Comparison of ENCODE assay signal across 11 cellular contexts in the genomic region with DNA sequence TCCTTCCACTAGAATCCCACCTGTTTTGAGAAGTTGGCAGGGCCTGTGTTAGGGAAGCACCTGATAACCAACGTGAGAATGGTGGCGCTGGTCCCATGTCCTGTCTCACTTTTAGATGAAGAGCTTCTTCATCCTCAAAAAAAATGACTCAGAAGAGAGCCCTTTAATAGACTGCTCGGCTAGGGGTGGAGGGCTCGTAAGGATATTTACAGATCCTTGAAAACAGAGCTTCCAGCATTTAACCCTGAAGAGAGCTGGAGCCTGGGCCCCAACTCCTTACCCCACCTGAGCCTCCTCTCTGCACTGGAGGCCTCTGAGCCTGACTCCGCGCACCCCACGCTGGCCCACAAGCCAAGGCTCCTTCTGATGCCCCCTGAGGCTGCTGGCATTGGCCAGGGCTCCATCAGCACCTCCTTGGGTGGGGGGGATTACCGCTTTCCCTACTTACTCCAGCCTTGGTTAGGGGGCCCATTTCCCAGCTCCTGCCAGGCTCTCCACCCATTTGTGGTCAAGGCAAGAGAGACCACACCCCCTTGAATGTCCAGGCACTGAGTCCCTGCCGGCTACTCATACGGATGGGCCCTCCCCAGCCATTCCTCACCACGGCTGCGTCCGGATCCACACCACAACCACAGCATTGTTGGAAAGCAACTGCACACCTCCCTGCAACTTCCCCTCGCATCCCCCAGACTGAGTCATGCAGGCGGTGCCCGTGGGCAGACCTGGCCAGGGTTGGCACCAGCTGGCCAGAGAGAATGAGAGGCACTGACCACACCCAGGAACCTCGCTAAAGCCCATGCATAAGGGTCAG. TPM values are rescaled to one million over a fixed set of nuclear protein-coding genes. Genes with fewer than 3 reads are reported as not detected.
A peak's percentile ranks its signal among the peaks of the same experiment; 100 is the strongest.
DNase-seq lines count a peak whose midpoint lies in the region; ATAC-seq and TF ChIP-seq lines count a peak whose summit lies in the region.
"Had no signal": no experiment of that assay in that cellular context is flagged by ENCODE, and none has a peak within 500 bp of the region (broad histone marks: within the 10 kb centered on the region; RNA-seq: fewer than 3 reads in every experiment).

No MANE protein-coding gene starts in this region.

- ATAC-seq in esophagus mucosa, result peak; percentile 63
- no peak for ATAC-seq in HG03135 (IDR thresholded peaks at IDR 0.05; ENCODE audit: unreplicated experiment)
- ATAC-seq in HG02884 (IDR thresholded peaks at IDR 0.05; ENCODE audit: unreplicated experiment), result no peak
- ATAC-seq in GM18505 (IDR thresholded peaks at IDR 0.05; ENCODE audit: unreplicated experiment), result no peak
- ATAC-seq: GM12878 had no signal

- WGBS in ovary, 3 donors, result 39 to 55% (median 41%) methylated on average over 17 of the region's 17 CpGs

- H3K27ac ChIP-seq in PC-9, result peak overlapping the region; percentile 83
- no peak overlapping the region for H3K27ac ChIP-seq in ovary

- TF ChIP-seq EP300 in ovary (IDR thresholded peaks at IDR 0.05), result no peak

- no peak overlapping the region; the same call in 1 of the 2 replicates for H3K4me3 ChIP-seq in PC-9
- no peak overlapping the region for H3K4me3 ChIP-seq in ovary
- H3K4me3 ChIP-seq: GM12878 had no signal

- TF ChIP-seq CTCF in PC-9 (conservative IDR thresholded peaks at IDR 0.05) (no peak), ovary (IDR thresholded peaks at IDR 0.05) (no peak)

- no peaks in the 10 kb centered on the region for H3K9me2 ChIP-seq in PC-9 (ENCODE audit: insufficient read depth)

- peaks cover 40% of the 10 kb centered on the region; the same call in 1 of the 2 replicates for H3F3A ChIP-seq in PC-9 (ENCODE audit: insufficient read depth, low read depth)

- no peaks in the 10 kb centered on the region for H4K20me1 ChIP-seq in PC-9 (ENCODE audit: insufficient read depth)

- POLR2A ChIA-PET in PC-9 (lab: Charles Lee; ENCODE audit: unreplicated experiment), result interaction anchor here (0.6 kb wide), 1 partner anchor 323 kb away, joined by 3 read pairs; the partner anchor contains the start of gene NPTN

- H3K79me2 ChIP-seq in PC-9 (ENCODE audit: low read depth), result no peaks in the 10 kb centered on the region

- no peak for TF ChIP-seq POLR2A in ovary (IDR thresholded peaks at IDR 0.05)
- TF ChIP-seq POLR2A in GM18505 (IDR thresholded peaks at IDR 0.05; ENCODE audit: borderline replicate concordance, extremely low read depth, insufficient read depth, insufficient read length), result no peak

- DNase-seq in EL, result peak; percentile 96
- DNase-seq in PC-9, result peak; percentile 95 to 96
- peak in 3 of 5 donors; percentile 23 to 41 (median 38) for DNase-seq in ovary
- DNase-seq in NCI-H748 treated with DMSO at 0.1 percent for 48 hours (lab: John Stamatoyannopoulos, UW), result no peak
- DNase-seq: glutamatergic neuron; stimulated activated CD4-positive, alpha-beta T cell treated with anti-CD3 and anti-CD28 coated beads, Interleukin-12 subunit alpha, Interleukin-12 subunit beta, amount 100 ng/mL, for 4 hours had no signal

- H3K4me1 ChIP-seq in PC-9 (replicated peaks; ENCODE audit: insufficient read depth), result peaks cover 49% of the 10 kb centered on the region
- peaks cover 12% of the 10 kb centered on the region for H3K4me1 ChIP-seq in ovary (ENCODE audit: insufficient read depth)

- CTCF ChIA-PET in PC-9 (lab: Charles Lee), result interaction anchor here (0.5 to 1.6 kb wide), 6 partner anchors 30 to 1242 kb away, joined by 3 to 9 read pairs (median 3); partner anchors contain the start of gene LOXL1

- peak overlapping the region; percentile 59 for H3K4me2 ChIP-seq in PC-9

- H3K36me3 ChIP-seq in PC-9 (ENCODE audit: low read depth) (no peaks in the 10 kb centered on the region), ovary (no peaks in the 10 kb centered on the region)

- H2AFZ ChIP-seq in PC-9, result no peak overlapping the region

- intact Hi-C loops in PC-9 (cut with micrococcal nuclease; ENCODE audit: unreplicated experiment) (loop anchor here (5.0 kb wide), 1 partner anchor 171 kb away; no protein-coding TSS in a partner anchor), ovary (cut with DNase I) (loop anchor here in 2 of 4 donors (10.0 kb wide), 2 partner anchors 348 to 358 kb away; no protein-coding TSS in a partner anchor)

- BruUV-seq in PC-9 (replicated peaks; lab: Mats Ljungman, UMichigan), result TSS peak; percentile 79

- H3K9me3 ChIP-seq in PC-9 (ENCODE audit: insufficient read depth, low read depth), result no peaks in the 10 kb centered on the region
- no peaks in the 10 kb centered on the region for H3K9me3 ChIP-seq in ovary

- no peaks in the 10 kb centered on the region for H3K27me3 ChIP-seq in PC-9 (ENCODE audit: insufficient read depth, low read depth)
- no peaks in the 10 kb centered on the region for H3K27me3 ChIP-seq in ovary

RNA-seq across cellular contexts. Expression of gene LOXL1, which starts 30.2 kb away (rescaled TPM):
- total RNA-seq in PC-9 (2021), result 35.8 and 50.7 TPM in 2 replicates
- total RNA-seq in esophagus mucosa, result 5.8 TPM
- total RNA-seq in ovary, result 10 to 100 TPM; 10.1 to 33.8 (median 19.9) TPM
- polyA plus RNA-seq in ovary, result 10 to 100 TPM; 16.1 to 17.0 TPM

RNA-seq across cellular contexts. Expression of gene STOML1, which starts 35.6 kb away (rescaled TPM):
- 6.0 and 6.1 TPM in 2 replicates for total RNA-seq in PC-9 (2021)
- 10.4 TPM for total RNA-seq in esophagus mucosa
- total RNA-seq in ovary, result 10 to 100 TPM in 5 of 7 donors, 1 to 10 TPM in 2; 6.0 to 22.9 (median 13.3) TPM
- polyA plus RNA-seq in ovary, result 10 to 100 TPM in 1 of 2 donors, 1 to 10 TPM in 1; 2.1 to 12.1 TPM

RNA-seq across cellular contexts. Expression of gene PML, which starts 38.0 kb away (rescaled TPM):
- total RNA-seq in PC-9 (2021), result 67.2 and 81.8 TPM in 2 replicates
- 28.8 TPM for total RNA-seq in esophagus mucosa
- 10 to 100 TPM; 37.4 to 60.8 (median 51.7) TPM for total RNA-seq in ovary
- polyA plus RNA-seq in ovary, result 10 to 100 TPM; 20.7 to 26.0 TPM
